ENCODE assay signal across 12 cellular contexts in the genomic region with DNA sequence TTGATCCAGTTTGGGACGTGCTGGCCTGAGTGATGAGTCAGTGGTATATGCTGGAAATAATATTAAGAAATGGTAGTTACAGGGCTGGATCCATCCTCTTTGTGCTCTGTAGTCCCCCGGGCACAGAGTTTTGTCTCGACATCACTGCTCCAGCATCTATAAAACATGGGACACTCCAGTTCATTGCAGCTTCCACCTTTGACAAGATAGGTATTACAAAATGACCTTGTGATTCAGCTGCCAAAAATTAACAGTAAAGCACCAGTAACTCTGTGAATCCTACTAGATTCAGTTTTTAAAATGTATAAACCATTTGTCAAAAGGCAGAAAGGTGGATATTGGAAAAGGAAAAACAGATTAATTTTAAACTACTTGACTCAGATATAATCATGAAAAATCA. TPM values are rescaled to one million over a fixed set of nuclear protein-coding genes. Genes with fewer than 3 reads are reported as not detected.
DNase-seq lines count a peak whose midpoint lies in the region; ATAC-seq and TF ChIP-seq lines count a peak whose summit lies in the region.
"Had no signal": no experiment of that assay in that cellular context is flagged by ENCODE, and none has a peak within 500 bp of the region (broad histone marks: within the 10 kb centered on the region; RNA-seq: fewer than 3 reads in every experiment).

No MANE protein-coding gene starts in this region.

- no peak for TF ChIP-seq POLR2A in NB4 (IDR thresholded peaks at IDR 0.05; ENCODE audit: extremely low read depth, insufficient read length)

- no peak for ATAC-seq in central memory CD8-positive, alpha-beta T cell (replicated peaks; ENCODE audit: extremely low read depth, poor library complexity, severe bottlenecking)
- ATAC-seq in stimulated activated naive B cell treated with anti-CD40 and anti-IgM and Interleukin-4, amounts not matched to agents 10 μg/mL and 1 μg/mL and 100 μg/mL, for 72 hours (replicated peaks), result no peak

- peaks cover 26% of the 10 kb centered on the region for H3K36me3 Mint-ChIP-seq in activated naive CD4-positive, alpha-beta T cell treated with anti-CD3 and anti-CD28 coated beads, Interleukin-2, amount 10 ng/mL, durations not matched to agents 7 days and 5 days
- H3K36me3 Mint-ChIP-seq in central memory CD8-positive, alpha-beta T cell (ENCODE audit: insufficient read depth), result peaks cover 17% of the 10 kb centered on the region
- H3K36me3 Mint-ChIP-seq in stimulated activated naive B cell treated with anti-CD40 and anti-IgM and Interleukin-4, amounts not matched to agents 10 μg/mL and 1 μg/mL and 100 μg/mL, for 72 hours, result peaks cover 3 to 17% of the 10 kb centered on the region in 2 donors

- no peak overlapping the region for H3K4me3 ChIP-seq in NB4 (ENCODE audit: low read depth, low read length)

- no peaks in the 10 kb centered on the region for H3K27me3 Mint-ChIP-seq in activated naive CD4-positive, alpha-beta T cell treated with anti-CD3 and anti-CD28 coated beads, Interleukin-2, amount 10 ng/mL, durations not matched to agents 7 days and 5 days
- no peaks in the 10 kb centered on the region for H3K27me3 Mint-ChIP-seq in central memory CD8-positive, alpha-beta T cell
- no peaks in the 10 kb centered on the region for H3K27me3 Mint-ChIP-seq in stimulated activated naive B cell treated with anti-CD40 and anti-IgM and Interleukin-4, amounts not matched to agents 10 μg/mL and 1 μg/mL and 100 μg/mL, for 72 hours

- DNase-seq in activated naive CD4-positive, alpha-beta T cell treated with anti-CD3 and anti-CD28 coated beads, Interleukin-2, amount 10 ng/mL, durations not matched to agents 7 days and 5 days, result no peak
- DNase-seq in activated naive CD4-positive, alpha-beta T cell (lab: John Stamatoyannopoulos, UW), result no peak
- DNase-seq in NB4 (ENCODE audit: low read depth), result peak; percentile 49
- DNase-seq in central memory CD8-positive, alpha-beta T cell (ENCODE audit: low spot score in 2 of 2), result no peak
- DNase-seq in stimulated activated naive B cell treated with anti-CD40 and anti-IgM and Interleukin-4, amounts not matched to agents 10 μg/mL and 1 μg/mL and 100 μg/mL, for 72 hours, result no peak
- DNase-seq in cerebellum (ENCODE audit: low spot score), result no peak
- no peak for DNase-seq in foreskin melanocyte
- no peak for DNase-seq in hypothalamus (lab: John Stamatoyannopoulos, UW)
- DNase-seq: BE2C, hippocampal formation, lower lobe of right lung, T1000 had no signal

- CTCF ChIA-PET in activated naive CD4-positive, alpha-beta T cell treated with anti-CD3 and anti-CD28 coated beads, Interleukin-2, amount 10 ng/mL, durations not matched to agents 7 days and 5 days (lab: Charles Lee), result interaction anchor here (0.7 to 3.6 kb wide), 5 partner anchors 14 to 194 kb away, joined by 3 to 17 read pairs (median 6); a partner anchor contains a TSS

- H3K4me1 Mint-ChIP-seq in activated naive CD4-positive, alpha-beta T cell treated with anti-CD3 and anti-CD28 coated beads, Interleukin-2, amount 10 ng/mL, durations not matched to agents 7 days and 5 days, result peaks cover 59% of the 10 kb centered on the region
- H3K4me1 Mint-ChIP-seq in central memory CD8-positive, alpha-beta T cell, result peaks cover 51% of the 10 kb centered on the region
- H3K4me1 Mint-ChIP-seq in stimulated activated naive B cell treated with anti-CD40 and anti-IgM and Interleukin-4, amounts not matched to agents 10 μg/mL and 1 μg/mL and 100 μg/mL, for 72 hours, result peaks cover 41 to 75% of the 10 kb centered on the region in 2 donors

- H3K9me3 Mint-ChIP-seq in activated naive CD4-positive, alpha-beta T cell treated with anti-CD3 and anti-CD28 coated beads, Interleukin-2, amount 10 ng/mL, durations not matched to agents 7 days and 5 days, result peaks cover 23% of the 10 kb centered on the region
- H3K9me3 Mint-ChIP-seq in central memory CD8-positive, alpha-beta T cell, result peaks cover 6% of the 10 kb centered on the region
- H3K9me3 Mint-ChIP-seq in stimulated activated naive B cell treated with anti-CD40 and anti-IgM and Interleukin-4, amounts not matched to agents 10 μg/mL and 1 μg/mL and 100 μg/mL, for 72 hours, result peaks cover 9 to 12% of the 10 kb centered on the region in 2 donors

- H3K27ac Mint-ChIP-seq in activated naive CD4-positive, alpha-beta T cell treated with anti-CD3 and anti-CD28 coated beads, Interleukin-2, amount 10 ng/mL, durations not matched to agents 7 days and 5 days, result peak overlapping the region; percentile 86
- peak overlapping the region; percentile 95 for H3K27ac Mint-ChIP-seq in central memory CD8-positive, alpha-beta T cell (ENCODE audit: low read depth)
- peak overlapping the region; percentile 79 for H3K27ac Mint-ChIP-seq in stimulated activated naive B cell treated with anti-CD40 and anti-IgM and Interleukin-4, amounts not matched to agents 10 μg/mL and 1 μg/mL and 100 μg/mL, for 72 hours

- TF ChIP-seq CTCF in NB4 (IDR thresholded peaks at IDR 0.05; ENCODE audit: low read depth, low read length), result no peak

- H3K4me3 Mint-ChIP-seq in activated naive CD4-positive, alpha-beta T cell treated with anti-CD3 and anti-CD28 coated beads, Interleukin-2, amount 10 ng/mL, durations not matched to agents 7 days and 5 days, result peak overlapping the region; percentile 68
- H3K4me3 Mint-ChIP-seq in central memory CD8-positive, alpha-beta T cell, result no peak overlapping the region
- H3K4me3 Mint-ChIP-seq in stimulated activated naive B cell treated with anti-CD40 and anti-IgM and Interleukin-4, amounts not matched to agents 10 μg/mL and 1 μg/mL and 100 μg/mL, for 72 hours, result peak overlapping the region; percentile 15 to 53

RNA-seq across cellular contexts. Expression of a gene that starts 14.6 kb away (rescaled TPM):
- 405 TPM for total RNA-seq in cerebellum
